In genomic region chr4:127604949-127605709, GRCh38 we compare ENCODE assay signal across 8 cellular contexts.
A peak's percentile ranks its signal among the peaks of the same experiment; 100 is the strongest.
DNase-seq lines count a peak whose midpoint lies in the region; ATAC-seq lines count a peak whose summit lies in the region.

No MANE protein-coding gene starts in this region.

- H3K4me3 ChIP-seq in adipocyte (ENCODE audit: low read length) = no peak overlapping the region

- H3K4me1 ChIP-seq in adipocyte (ENCODE audit: control insufficient read depth, insufficient read depth, low read length) = no peaks in the 10 kb centered on the region

- H3K9me3 ChIP-seq in adipocyte (ENCODE audit: control insufficient read depth, low read length) = no peaks in the 10 kb centered on the region

- no peak for ATAC-seq in HG02678 (IDR thresholded peaks at IDR 0.05; ENCODE audit: unreplicated experiment)

- H3K27me3 ChIP-seq in adipocyte (replicated peaks; ENCODE audit: control insufficient read depth, insufficient read depth, low read length) = no peaks in the 10 kb centered on the region

- DNase-seq in EL = peak; percentile 36
- peak; percentile 15 for DNase-seq in NCI-H1694 (lab: John Stamatoyannopoulos, UW)
- peak; percentile 89 for DNase-seq in adipocyte (ENCODE audit: low read depth)
- DNase-seq in islet precursor cell = peak; percentile 83
- no peak for DNase-seq in NK-92 (lab: John Stamatoyannopoulos, UW; ENCODE audit: unreplicated experiment)
- no peak for DNase-seq in HPDE6-E6E7 (ENCODE audit: extremely low spot score)
- no peak for DNase-seq in substantia nigra (lab: John Stamatoyannopoulos, UW)

- no peaks in the 10 kb centered on the region for H3K36me3 ChIP-seq in adipocyte (ENCODE audit: control insufficient read depth, insufficient read depth, low read length, severe bottlenecking)

- H3K9ac ChIP-seq in adipocyte (ENCODE audit: low read length) = no peak overlapping the region

- no peak overlapping the region for H3K27ac ChIP-seq in substantia nigra (ENCODE audit: low read depth, low read length, poor library complexity, severe bottlenecking)

Comparison
In these comparisons a context has a peak if more than half of its experiments do, and no peak if none do; other contexts are left out.
1. DNase-seq: peak in EL (single experiment), NCI-H1694 (single experiment), adipocyte (single experiment) and islet precursor cell (single experiment); none in NK-92 (single experiment), HPDE6-E6E7 (single experiment) and substantia nigra (0 of 49).